In the genomic region with DNA sequence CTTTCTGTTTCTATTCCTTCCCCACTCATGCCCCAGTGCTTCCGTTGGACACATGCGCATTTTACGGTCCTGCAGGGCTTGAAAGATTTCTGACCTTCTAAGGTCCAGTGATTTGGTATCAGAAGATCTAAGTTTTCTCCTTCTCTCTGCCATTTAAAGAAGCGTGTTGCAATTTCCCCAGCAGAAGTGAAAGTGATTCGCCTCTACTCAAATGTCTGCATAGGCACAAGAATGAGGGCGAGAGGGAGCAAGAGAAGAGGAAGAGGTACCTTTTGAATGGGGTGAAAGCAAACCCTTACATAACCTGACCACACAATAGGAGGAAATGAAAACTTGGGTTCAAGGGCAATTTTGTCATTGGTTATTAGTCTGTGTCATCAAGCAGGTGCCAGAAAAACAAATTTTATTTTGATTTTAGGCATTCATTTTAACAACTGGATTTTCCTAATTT, we compare ENCODE assay signal across 8 cellular contexts. TPM values are rescaled to one million over a fixed set of nuclear protein-coding genes. Genes with fewer than 3 reads are reported as not detected.
DNase-seq lines count a peak whose midpoint lies in the region; ATAC-seq, FAIRE-seq and TF ChIP-seq lines count a peak whose summit lies in the region.

No MANE protein-coding gene starts in this region.

- TF ChIP-seq POLR2A in uterus (IDR thresholded peaks at IDR 0.05): no peak

- H3K36me3 ChIP-seq in small intestine (ENCODE audit: control insufficient read depth in 2 of 2, insufficient read depth in 2 of 2, low read length in 2 of 2): no peaks in the 10 kb centered on the region
- no peaks in the 10 kb centered on the region for H3K36me3 ChIP-seq in uterus

- no peaks in the 10 kb centered on the region for H3K27me3 ChIP-seq in small intestine (ENCODE audit: control insufficient read depth in 2 of 2, insufficient read depth in 2 of 2, low read length in 2 of 2)
- no peaks in the 10 kb centered on the region for H3K27me3 ChIP-seq in uterus

- 2 to 32% (median 14%) methylated on average over 6 of the region's 6 CpGs for WGBS in small intestine, 3 donors

- peaks cover 0 to 6% of the 10 kb centered on the region in 2 donors for H3K4me1 ChIP-seq in small intestine (ENCODE audit: control insufficient read depth in 2 of 2, insufficient read depth in 1 of 2, low read depth in 1 of 2, low read length in 1 of 2)
- H3K4me1 ChIP-seq in uterus: no peaks in the 10 kb centered on the region

- ATAC-seq in HG02943 (IDR thresholded peaks at IDR 0.05; ENCODE audit: low read depth, unreplicated experiment): peak; percentile 90

- no peak for TF ChIP-seq CTCF in fibroblast of pulmonary artery (IDR thresholded peaks at IDR 0.05; ENCODE audit: low read length, missing control alignments)
- TF ChIP-seq CTCF in uterus (IDR thresholded peaks at IDR 0.05): no peak

- intact Hi-C loops in uterus (cut with DNase I; ENCODE audit: low total_unique reads): no loop called here

- DNase-seq in activated gamma-delta T cell treated with Interleukin-2 at 50 U/mL for 16 hours (peak; percentile 30), activated gamma-delta T cell (lab: John Stamatoyannopoulos, UW) (no peak), SIG-M5 treated with dmso at 0.1 percent for 504 hours (lab: John Stamatoyannopoulos, UW; ENCODE audit: unreplicated experiment) (peak; percentile 99), fibroblast of pulmonary artery (ENCODE audit: low read depth) (peak; percentile 8), small intestine (peak; percentile 65), uterus (no peak), NCI-H446 (lab: John Stamatoyannopoulos, UW) (no peak)

- peak overlapping the region; percentile 53 to 78 for H3K27ac ChIP-seq in small intestine (ENCODE audit: low read depth in 1 of 2, low read length in 1 of 2)
- H3K27ac ChIP-seq in uterus: no peak overlapping the region

- no peak for FAIRE-seq in small intestine (lab: Jason Lieb, UNC)

- H3K9me3 ChIP-seq in small intestine (ENCODE audit: control insufficient read depth, low read depth) (no peaks in the 10 kb centered on the region), uterus (no peaks in the 10 kb centered on the region)

- H3K4me3 ChIP-seq in fibroblast of pulmonary artery (replicated peaks; ENCODE audit: low read depth, low read length) (no peak overlapping the region), small intestine (ENCODE audit: low read depth in 1 of 2, low read length in 2 of 2) (peak overlapping the region; percentile 17 to 47), uterus (no peak overlapping the region)

RNA-seq across cellular contexts. Expression of a gene that starts 31.7 kb away (rescaled TPM):
- polyA plus RNA-seq in small intestine: 10 to 100 TPM; 13.7 to 17.3 (median 16.3) TPM
- total RNA-seq in uterus: 100 to 1,000 TPM in 1 of 4 donors, 10 to 100 TPM in 3; 55.1 to 134 (median 87.3) TPM

Comparison
In these comparisons a context has a peak if more than half of its experiments do, and no peak if none do; other contexts are left out.
1. DNase-seq: peak in activated gamma-delta T cell treated with Interleukin-2 at 50 U/mL for 16 hours (single experiment), SIG-M5 treated with dmso at 0.1 percent for 504 hours (single experiment), fibroblast of pulmonary artery (single experiment) and small intestine (single experiment); none in activated gamma-delta T cell (single experiment), uterus (0 of 2) and NCI-H446 (0 of 2).
2. H3K4me3 ChIP-seq: peak in small intestine (2 of 2); none in fibroblast of pulmonary artery (single experiment) and uterus (0 of 2).
3. H3K27ac ChIP-seq: peak in small intestine (2 of 2); none in uterus (0 of 2).